27 cellular contexts compared by ENCODE assay signal in the genomic region with DNA sequence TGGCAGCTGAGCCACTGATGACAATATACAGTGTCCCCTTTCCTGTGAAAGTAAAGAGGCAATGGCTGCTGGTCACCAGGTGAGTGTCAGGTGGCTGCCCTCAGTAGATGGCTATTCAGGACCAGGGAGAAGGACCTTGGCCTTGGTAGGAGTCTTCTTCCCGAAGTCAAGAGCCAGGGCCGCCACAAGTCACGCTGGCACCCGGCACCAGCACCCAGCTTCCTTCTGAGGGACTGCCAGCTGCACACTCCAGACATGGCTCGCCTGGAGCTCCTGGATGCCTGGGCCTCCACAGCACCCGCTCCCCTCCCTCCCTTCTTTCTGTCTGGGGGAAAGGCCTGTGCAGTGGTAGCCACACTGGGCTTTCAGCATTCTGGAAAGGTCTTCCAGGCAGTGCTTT.
A peak's percentile ranks its signal among the peaks of the same experiment; 100 is the strongest.
DNase-seq lines count a peak whose midpoint lies in the region; ATAC-seq, FAIRE-seq and TF ChIP-seq lines count a peak whose summit lies in the region.
"Had no signal": no experiment of that assay in that cellular context is flagged by ENCODE, and none has a peak within 500 bp of the region (broad histone marks: within the 10 kb centered on the region; RNA-seq: fewer than 3 reads in every experiment).

No MANE protein-coding gene starts in this region.

- intact Hi-C loops in GM12878 (cut with micrococcal nuclease; ENCODE audit: unreplicated experiment) (no loop called here), HepG2 (cut with micrococcal nuclease; ENCODE audit: unreplicated experiment) (no loop called here), kidney (cut with DNase I) (no loop called here)

- CTCF ChIA-PET in GM12878 (lab: Yijun Ruan, JAX): no interaction called here
- CTCF ChIA-PET in HepG2 (lab: Yijun Ruan, JAX; ENCODE audit: low intra/inter-chr PET ratio, low total read pairs): no interaction called here

- RAD21 ChIA-PET in GM12878 (lab: Charles Lee; ENCODE audit: unreplicated experiment): no interaction called here

- WGBS in GM12878 (ENCODE audit: insufficient coverage, insufficient replicate concordance, low lambda C conversion rate, missing lambda C conversion rate): 100% methylated on average over 6 of the region's 6 CpGs
- no CpG with 5 or more reads among the region's 6 CpGs for WGBS in neuronal stem cell (ENCODE audit: extremely low coverage in 2 of 2, insufficient read length in 2 of 2, insufficient replicate concordance in 1 of 2), 2 donors
- 100% methylated on average over 4 of the region's 6 CpGs for WGBS in HepG2 (ENCODE audit: low lambda C conversion rate)

- H3K9ac ChIP-seq in GM12878 (ENCODE audit: control insufficient read depth, insufficient read depth, low read length): no peak overlapping the region
- no peak overlapping the region for H3K9ac ChIP-seq in neuronal stem cell (ENCODE audit: low read depth, low read length, poor library complexity)
- no peak overlapping the region for H3K9ac ChIP-seq in HepG2 (ENCODE audit: insufficient read depth, low read depth, low read length)
- H3K9ac ChIP-seq in kidney (ENCODE audit: low read length in 2 of 2): no peak overlapping the region
- H3K9ac ChIP-seq: BLaER1 had no signal

- no peak overlapping the region for H3K4me2 ChIP-seq in GM12878 (ENCODE audit: control insufficient read depth, insufficient read depth)
- no peak overlapping the region for H3K4me2 ChIP-seq in neuronal stem cell (ENCODE audit: insufficient read depth, low read length, poor library complexity, severe bottlenecking)
- H3K4me2 ChIP-seq in HepG2 (ENCODE audit: low read depth, low read length): no peak overlapping the region
- H3K4me2 ChIP-seq: BLaER1 had no signal

- SMC1A ChIA-PET in GM12878 (lab: Charles Lee; ENCODE audit: uncharacterized antibody, unreplicated experiment): interaction anchor here (1.1 kb wide), 1 partner anchor 470 kb away, joined by 5 read pairs; no protein-coding TSS in a partner anchor

- FAIRE-seq in GM12878 (lab: Jason Lieb, UNC) (no peak), HepG2 (lab: Jason Lieb, UNC) (no peak), kidney (lab: Jason Lieb, UNC) (no peak)
- FAIRE-seq: A204.1, GM12891, GM19239 had no signal

- BruUV-seq in GM12878 (replicated peaks; lab: Mats Ljungman, UMichigan) (no TSS peak), HepG2 (replicated peaks; lab: Mats Ljungman, UMichigan) (no TSS peak)

- no peak overlapping the region for H3K14ac ChIP-seq in neuronal stem cell (ENCODE audit: low read length)

- peaks cover 19 to 26% of the 10 kb centered on the region in 2 experiments for H3K36me3 ChIP-seq in GM12878 (ENCODE audit: control insufficient read depth in 2 of 2, insufficient read depth in 2 of 2, low read length in 1 of 2)
- peaks cover 26 to 95% of the 10 kb centered on the region in 2 donors for H3K36me3 ChIP-seq in neuronal stem cell (replicated peaks in 1 of 2; ENCODE audit: control insufficient read depth in 2 of 2, insufficient read depth in 2 of 2, low read length in 2 of 2)
- peaks cover 30% of the 10 kb centered on the region for H3K36me3 ChIP-seq in thoracic aorta
- H3K36me3 ChIP-seq in HepG2 (replicated peaks in 1 of 2; ENCODE audit: control insufficient read depth in 1 of 2, insufficient read depth in 2 of 2, low read length in 2 of 2): peaks cover 27 to 76% of the 10 kb centered on the region in 2 experiments
- H3K36me3 ChIP-seq in kidney (ENCODE audit: control insufficient read depth in 1 of 2, insufficient read depth in 2 of 2, low read length in 2 of 2): peaks cover 18 to 32% of the 10 kb centered on the region in 2 donors

- H4K20me1 ChIP-seq in GM12878 (ENCODE audit: control insufficient read depth, insufficient read depth) (no peaks in the 10 kb centered on the region), HepG2 (ENCODE audit: insufficient read depth, low read length) (no peaks in the 10 kb centered on the region)

- in situ Hi-C loops in GM12878 (cut with MboI): no loop called here
- in situ Hi-C loops in HepG2 (cut with HindIII; ENCODE audit: extremely low pct_ligation_motif_present, low pct_unique_long_range_greater_than_20kb): loop anchor here (25.0 kb wide), 1 partner anchor 634 kb away; no protein-coding TSS in a partner anchor

- H3K4me1 ChIP-seq in GM12878 (ENCODE audit: control insufficient read depth, insufficient read depth, low read length) (no peaks in the 10 kb centered on the region), neuronal stem cell (ENCODE audit: control insufficient read depth in 2 of 2, insufficient read depth in 1 of 2, low read depth in 1 of 2, low read length in 2 of 2) (no peaks in the 10 kb centered on the region), thoracic aorta (ENCODE audit: control insufficient read depth in 1 of 2, low read depth in 2 of 2) (peaks cover 3 to 31% of the 10 kb centered on the region in 2 donors), HepG2 (ENCODE audit: insufficient read depth, low read length) (no peaks in the 10 kb centered on the region), kidney (ENCODE audit: control insufficient read depth in 1 of 2, insufficient read depth in 1 of 2, low read depth in 1 of 2, low read length in 2 of 2) (no peaks in the 10 kb centered on the region)
- H3K4me1 ChIP-seq: BE2C, BLaER1 had no signal

- TF ChIP-seq CTCF in VCaP (conservative IDR thresholded peaks at IDR 0.05) (no peak), GM12878 (IDR thresholded peaks at IDR 0.05 in 2 of 3, conservative IDR thresholded peaks at IDR 0.05 in 1 of 3; ENCODE audit: control insufficient read depth in 2 of 3, extremely low read depth in 1 of 3, insufficient read depth in 1 of 3, low read depth in 3 of 3, low read length in 3 of 3) (no peak), thoracic aorta (IDR thresholded peaks at IDR 0.05) (no peak), HepG2 (CRISPR knock-in tag; IDR thresholded peaks at IDR 0.05) (no peak), kidney (IDR thresholded peaks at IDR 0.05; ENCODE audit: borderline replicate concordance, extremely low read depth, insufficient read depth) (no peak)

- TF ChIP-seq RAD21 in GM12878 (IDR thresholded peaks at IDR 0.05; ENCODE audit: insufficient read depth, low read depth, low read length): no peak
- TF ChIP-seq RAD21 in HepG2 (CRISPR knock-in tag; IDR thresholded peaks at IDR 0.05): no peak

- no peak overlapping the region for H2BK15ac ChIP-seq in neuronal stem cell (ENCODE audit: low read length)

- TF ChIP-seq EP300 in GM12878 (IDR thresholded peaks at IDR 0.05; ENCODE audit: borderline replicate concordance in 1 of 2, control insufficient read depth in 1 of 2, low read depth in 2 of 2, low read length in 2 of 2) (no peak), HepG2 (IDR thresholded peaks at IDR 0.05; ENCODE audit: low read depth in 2 of 2, low read length in 2 of 2) (no peak), HepG2 (CRISPR knock-in tag; IDR thresholded peaks at IDR 0.05; ENCODE audit: borderline replicate concordance) (no peak)

- H3K27me3 ChIP-seq in GM12878 (replicated peaks in 1 of 2; ENCODE audit: control insufficient read depth in 2 of 2, insufficient read depth in 2 of 2, low read length in 1 of 2) (no peaks in the 10 kb centered on the region), neuronal stem cell (ENCODE audit: control insufficient read depth in 3 of 3, insufficient read depth in 3 of 3, low read depth in 1 of 3, low read length in 3 of 3) (no peaks in the 10 kb centered on the region), thoracic aorta (replicated peaks; ENCODE audit: insufficient read depth) (no peaks in the 10 kb centered on the region), HepG2 (ENCODE audit: control insufficient read depth in 1 of 2, insufficient read depth in 2 of 2, low read length in 2 of 2) (no peaks in the 10 kb centered on the region)
- H3K27me3 ChIP-seq: BE2C, BLaER1 had no signal

- H4K8ac ChIP-seq in neuronal stem cell (ENCODE audit: low read depth, low read length): no peak overlapping the region

- POLR2A ChIA-PET in GM12878 (lab: Charles Lee): no interaction called here
- POLR2A ChIA-PET in HepG2 (lab: Yijun Ruan, JAX): no interaction called here

- ATAC-seq in GM12878 (no peak), thoracic aorta (ENCODE audit: insufficient number of reproducible peaks, low FRiP score, low read depth) (no peak), HepG2 (no peak), GM21390 (IDR thresholded peaks at IDR 0.05; ENCODE audit: unreplicated experiment) (no peak)

- no peaks in the 10 kb centered on the region for H3K9me3 ChIP-seq in GM12878 (replicated peaks; ENCODE audit: control insufficient read depth, insufficient read depth, low read length)
- no peaks in the 10 kb centered on the region for H3K9me3 ChIP-seq in neuronal stem cell (replicated peaks in 1 of 2; ENCODE audit: control insufficient read depth in 2 of 2, insufficient read depth in 1 of 2, low read depth in 1 of 2, low read length in 2 of 2)
- H3K9me3 ChIP-seq in thoracic aorta: no peaks in the 10 kb centered on the region
- H3K9me3 ChIP-seq in HepG2 (ENCODE audit: low read length): no peaks in the 10 kb centered on the region
- H3K9me3 ChIP-seq in kidney (ENCODE audit: control insufficient read depth in 1 of 2, low read length in 2 of 2): no peaks in the 10 kb centered on the region
- H3K9me3 ChIP-seq: BE2C, BLaER1 had no signal

- H2AFZ ChIP-seq in GM12878 (ENCODE audit: control insufficient read depth, low read depth, low read length): no peak overlapping the region
- no peak overlapping the region for H2AFZ ChIP-seq in neuronal stem cell (ENCODE audit: low read length)
- H2AFZ ChIP-seq in HepG2 (ENCODE audit: low read length): no peak overlapping the region

- no peaks in the 10 kb centered on the region for H3K79me2 ChIP-seq in GM12878 (ENCODE audit: control insufficient read depth, insufficient read depth, low read length)
- no peaks in the 10 kb centered on the region for H3K79me2 ChIP-seq in HepG2 (ENCODE audit: insufficient read depth, low read length)

- DNase-seq in GM12878 (ENCODE audit: low read depth, low spot score) (no peak), neuronal stem cell (ENCODE audit: low spot score) (no peak), thoracic aorta (ENCODE audit: low spot score) (no peak), HepG2 (ENCODE audit: low spot score) (no peak), HUDEP-2 (lab: John Stamatoyannopoulos, UW; ENCODE audit: unreplicated experiment in 76 of 76) (no peak), kidney (no peak)
- DNase-seq: 8988T; ACHN; BE2C; C1 segment of cervical spinal cord; CD4-positive, alpha-beta memory T cell; CD4-positive, CD25-positive, alpha-beta regulatory T cell; CD8-positive, alpha-beta memory T cell; COR-L47; DMS 273 treated with DMSO at 0.1 percent for 48 hours; DMS153; DMS53; DMS79; DND-41; EL; GDM1 had no signal

- peak overlapping the region; percentile 2 for H3K23ac ChIP-seq in neuronal stem cell (ENCODE audit: low read depth, low read length, poor library complexity)

- H2BK120ac ChIP-seq in neuronal stem cell (ENCODE audit: low read depth, low read length): no peak overlapping the region

- no peak overlapping the region for H3K4me3 ChIP-seq in GM12878
- H3K4me3 ChIP-seq in neuronal stem cell (ENCODE audit: low read length in 2 of 2): no peak overlapping the region
- H3K4me3 ChIP-seq in thoracic aorta: no peak overlapping the region
- H3K4me3 ChIP-seq in HepG2 (replicated peaks in 1 of 3; ENCODE audit: insufficient read depth in 1 of 3, low read depth in 2 of 3, low read length in 3 of 3): no peak overlapping the region
- no peak overlapping the region for H3K4me3 ChIP-seq in kidney (ENCODE audit: low read length in 2 of 2)
- H3K4me3 ChIP-seq: BLaER1 had no signal

- H3K27ac ChIP-seq in VCaP (peak overlapping the region; percentile 91), GM12878 (ENCODE audit: control insufficient read depth, insufficient read depth) (no peak overlapping the region), neuronal stem cell (replicated peaks; ENCODE audit: low read length) (no peak overlapping the region), thoracic aorta (peak overlapping the region; percentile 3 to 14), HepG2 (ENCODE audit: extremely low read length, insufficient read depth, low read length) (no peak overlapping the region), kidney (ENCODE audit: low read depth in 2 of 2, low read length in 2 of 2) (no peak overlapping the region)
- H3K27ac ChIP-seq: BLaER1 had no signal

- H2BK5ac ChIP-seq in neuronal stem cell (ENCODE audit: low read length): no peak overlapping the region

- TF ChIP-seq POLR2A in GM12878 (IDR thresholded peaks at IDR 0.05; ENCODE audit: low read depth, low read length) (0 out of 2 replicates have a peak, but pooled peaks have one; percentile 21), HepG2 (IDR thresholded peaks at IDR 0.05; ENCODE audit: insufficient read depth in 1 of 2, low read depth in 2 of 2, low read length in 2 of 2) (no peak)

- H2AK5ac ChIP-seq in neuronal stem cell (ENCODE audit: low read depth, low read length): no peak overlapping the region

- H3K18ac ChIP-seq in neuronal stem cell (ENCODE audit: low read length): no peak overlapping the region

- H4K91ac ChIP-seq in neuronal stem cell (ENCODE audit: low read depth, low read length, poor library complexity): no peak overlapping the region

- H3K4ac ChIP-seq in neuronal stem cell (ENCODE audit: low read length): no peak overlapping the region

- H3K79me1 ChIP-seq in neuronal stem cell (ENCODE audit: low read depth, low read length): peaks cover 2% of the 10 kb centered on the region

- no peak overlapping the region for H2BK12ac ChIP-seq in neuronal stem cell (ENCODE audit: low read length)

Comparison
In these comparisons a context has a peak if more than half of its experiments do, and no peak if none do; other contexts are left out.
1. H3K27ac ChIP-seq: peak in VCaP (single experiment) and thoracic aorta (2 of 2); none in GM12878 (single experiment), neuronal stem cell (single experiment), HepG2 (single experiment) and kidney (0 of 2).